Comparison of ENCODE assay signal across 15 cellular contexts in the genomic region with DNA sequence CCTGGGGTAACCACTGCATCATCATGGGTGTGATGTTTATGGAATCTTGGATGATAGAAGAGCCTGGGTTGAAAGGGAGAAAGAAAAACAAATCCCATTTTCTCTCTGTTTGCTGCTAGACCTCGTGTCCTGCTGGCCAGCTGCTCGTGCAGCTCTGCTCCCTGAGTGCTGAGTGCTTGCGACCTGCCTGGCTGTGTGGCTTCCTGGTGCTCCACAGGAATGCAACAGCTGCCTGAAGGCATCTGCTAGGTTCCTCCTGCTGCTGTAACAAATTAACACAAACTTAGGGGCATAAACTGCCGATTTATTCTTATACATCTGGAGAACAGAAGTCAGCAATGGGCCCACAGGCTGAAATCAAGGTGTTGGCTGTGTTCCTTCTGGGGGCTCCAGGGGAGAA.
"Had no signal": no experiment of that assay in that cellular context is flagged by ENCODE, and none has a peak within 500 bp of the region (broad histone marks: within the 10 kb centered on the region; RNA-seq: fewer than 3 reads in every experiment).

No MANE protein-coding gene starts in this region.

- H3K36me3 Mint-ChIP-seq: activated CD4-positive, alpha-beta memory T cell treated with anti-CD3 and anti-CD28 coated beads for 36 hours; activated naive CD8-positive, alpha-beta T cell treated with anti-CD3 and anti-CD28 coated beads, Interleukin-2, amount 10 ng/mL, durations not matched to agents 7 days and 5 days; naive thymus-derived CD4-positive, alpha-beta T cell; stimulated activated memory B cell treated with anti-CD40 and anti-IgM and Interleukin-4, amounts not matched to agents 10 μg/mL and 1 μg/mL and 100 μg/mL, for 72 hours had no signal

- H3K27me3 Mint-ChIP-seq: activated CD4-positive, alpha-beta memory T cell treated with anti-CD3 and anti-CD28 coated beads for 36 hours; activated naive CD8-positive, alpha-beta T cell treated with anti-CD3 and anti-CD28 coated beads, Interleukin-2, amount 10 ng/mL, durations not matched to agents 7 days and 5 days had no signal

- DNase-seq: activated CD4-positive, alpha-beta memory T cell treated with anti-CD3 and anti-CD28 coated beads for 36 hours; activated naive CD8-positive, alpha-beta T cell treated with anti-CD3 and anti-CD28 coated beads, Interleukin-2, amount 10 ng/mL, durations not matched to agents 7 days and 5 days; activated T-cell treated with anti-CD3 and anti-CD28 coated beads, Interleukin-2, amount 50 U/mL, for 48 hours; anterior cingulate cortex; effector CD4-positive, alpha-beta T cell; foreskin melanocyte; head of caudate nucleus; kidney glomerular epithelial cell; lower lobe of right lung; naive thymus-derived CD4-positive, alpha-beta T cell; right cardiac atrium; transverse colon had no signal

- H3K9me3 ChIP-seq: lower lobe of right lung, transverse colon had no signal

- H3K4me1 Mint-ChIP-seq: activated naive CD8-positive, alpha-beta T cell treated with anti-CD3 and anti-CD28 coated beads, Interleukin-2, amount 10 ng/mL, durations not matched to agents 7 days and 5 days; naive thymus-derived CD4-positive, alpha-beta T cell; stimulated activated memory B cell treated with anti-CD40 and anti-IgM and Interleukin-4, amounts not matched to agents 10 μg/mL and 1 μg/mL and 100 μg/mL, for 72 hours had no signal

- H3K4me3 ChIP-seq: coronary artery, lower lobe of right lung, transverse colon had no signal

- H3K27me3 ChIP-seq: transverse colon had no signal

- H3K9me3 Mint-ChIP-seq: activated CD4-positive, alpha-beta memory T cell treated with anti-CD3 and anti-CD28 coated beads for 36 hours; activated naive CD8-positive, alpha-beta T cell treated with anti-CD3 and anti-CD28 coated beads, Interleukin-2, amount 10 ng/mL, durations not matched to agents 7 days and 5 days; stimulated activated memory B cell treated with anti-CD40 and anti-IgM and Interleukin-4, amounts not matched to agents 10 μg/mL and 1 μg/mL and 100 μg/mL, for 72 hours; T-helper 2 cell treated with Interferon-gamma antibody and Interleukin-4, amounts not matched to agents 5 μg/mL and 100 μg/mL, for 36 hours had no signal

- H3K27ac Mint-ChIP-seq: activated CD4-positive, alpha-beta memory T cell treated with anti-CD3 and anti-CD28 coated beads for 36 hours; activated naive CD8-positive, alpha-beta T cell treated with anti-CD3 and anti-CD28 coated beads, Interleukin-2, amount 10 ng/mL, durations not matched to agents 7 days and 5 days; naive thymus-derived CD4-positive, alpha-beta T cell; stimulated activated memory B cell treated with anti-CD40 and anti-IgM and Interleukin-4, amounts not matched to agents 10 μg/mL and 1 μg/mL and 100 μg/mL, for 72 hours; T-helper 2 cell treated with Interferon-gamma antibody and Interleukin-4, amounts not matched to agents 5 μg/mL and 100 μg/mL, for 36 hours had no signal

- H3K4me3 Mint-ChIP-seq: activated CD4-positive, alpha-beta memory T cell treated with anti-CD3 and anti-CD28 coated beads for 36 hours; activated naive CD8-positive, alpha-beta T cell treated with anti-CD3 and anti-CD28 coated beads, Interleukin-2, amount 10 ng/mL, durations not matched to agents 7 days and 5 days; naive thymus-derived CD4-positive, alpha-beta T cell; stimulated activated memory B cell treated with anti-CD40 and anti-IgM and Interleukin-4, amounts not matched to agents 10 μg/mL and 1 μg/mL and 100 μg/mL, for 72 hours; T-helper 2 cell treated with Interferon-gamma antibody and Interleukin-4, amounts not matched to agents 5 μg/mL and 100 μg/mL, for 36 hours had no signal

- ATAC-seq: lower lobe of right lung; naive thymus-derived CD4-positive, alpha-beta T cell; right cardiac atrium; stimulated activated memory B cell treated with anti-CD40 and anti-IgM and Interleukin-4, amounts not matched to agents 10 μg/mL and 1 μg/mL and 100 μg/mL, for 72 hours had no signal

- H3K4me1 ChIP-seq: lower lobe of right lung, transverse colon had no signal

- H3K36me3 ChIP-seq: lower lobe of right lung, transverse colon had no signal
